Comparison of ENCODE assay signal across 8 cellular contexts in the genomic region with DNA sequence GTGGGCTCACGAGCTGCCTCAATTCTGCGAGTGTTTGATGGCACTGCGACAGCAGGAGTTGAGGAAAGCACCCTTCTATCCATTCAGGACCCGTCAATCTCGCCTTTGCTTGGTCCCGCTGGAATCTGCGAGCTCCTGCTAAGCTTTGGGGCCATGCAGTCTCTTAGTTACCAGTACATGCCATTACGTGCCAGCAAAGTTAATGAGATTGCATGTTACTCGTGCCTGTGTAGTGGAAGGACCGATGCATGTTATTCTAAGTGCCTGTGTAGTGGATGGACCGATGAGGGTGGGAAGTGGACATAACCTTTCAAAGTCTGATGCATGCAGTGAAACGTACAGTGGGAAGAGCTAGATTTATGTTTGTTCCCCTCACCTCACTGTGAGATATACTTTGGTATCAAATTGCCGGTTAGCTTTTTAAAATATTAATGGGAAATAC. TPM values are rescaled to one million over a fixed set of nuclear protein-coding genes. Genes with fewer than 3 reads are reported as not detected.
A peak's percentile ranks its signal among the peaks of the same experiment; 100 is the strongest.
DNase-seq lines count a peak whose midpoint lies in the region; ATAC-seq and TF ChIP-seq lines count a peak whose summit lies in the region.

No MANE protein-coding gene starts in this region.

- peaks cover 54% of the 10 kb centered on the region for H3K36me3 ChIP-seq in HAP-1 (replicated peaks)

- peak overlapping the region; percentile 94 to 99 (median 98) for H3K27ac Mint-ChIP-seq in CD14-positive monocyte

- in situ Hi-C loops in HAP-1 (cut with MboI; ENCODE audit: low sequenced_read_pairs) = no loop called here

- peaks cover 0 to 4% (median 0%) of the 10 kb centered on the region in 7 donors for H3K9me3 Mint-ChIP-seq in CD14-positive monocyte

- H3K36me3 Mint-ChIP-seq in CD14-positive monocyte = peaks cover 36 to 44% of the 10 kb centered on the region in 2 donors

- TF ChIP-seq CTCF in CD14-positive monocyte (IDR thresholded peaks at IDR 0.05) (no peak), WI38 (IDR thresholded peaks at IDR 0.05; ENCODE audit: low read depth, low read length) (no peak), fibroblast of the aortic adventitia (IDR thresholded peaks at IDR 0.05; ENCODE audit: insufficient read depth, low read length) (no peak), omental fat pad (IDR thresholded peaks at IDR 0.05) (no peak)

- peak overlapping the region; percentile 91 to 97 for H3K4me3 Mint-ChIP-seq in CD14-positive monocyte

- DNase-seq in CD14-positive monocyte (ENCODE audit: low spot score) (no peak), HAP-1 (ENCODE audit: low spot score in 2 of 2) (no peak), fibroblast of the aortic adventitia (ENCODE audit: low read depth) (peak; percentile 58), omental fat pad (ENCODE audit: low spot score) (no peak), NCI-H1436 (lab: John Stamatoyannopoulos, UW) (no peak)
- no peak for DNase-seq in stimulated activated CD8-positive, alpha-beta memory T cell treated with anti-CD3 and anti-CD28 coated beads, Interleukin-4, amount 100 ng/mL, for 48 hours

- peaks cover 17% of the 10 kb centered on the region for H3K4me1 ChIP-seq in HAP-1

- H3K27me3 Mint-ChIP-seq in CD14-positive monocyte (ENCODE audit: low read depth in 3 of 3) = peaks cover 0 to 2% (median 0%) of the 10 kb centered on the region in 3 donors

- H3K4me3 ChIP-seq in HAP-1 = peak overlapping the region; percentile 99
- H3K4me3 ChIP-seq in WI38 (ENCODE audit: low read depth, low read length) = peak overlapping the region; percentile 100
- peak overlapping the region; percentile 90 for H3K4me3 ChIP-seq in fibroblast of the aortic adventitia (ENCODE audit: low read depth, low read length)

- no peaks in the 10 kb centered on the region for H3K9me3 ChIP-seq in HAP-1

- ATAC-seq in omental fat pad (ENCODE audit: low FRiP score) (peak; percentile 26), HG03565 (IDR thresholded peaks at IDR 0.05; ENCODE audit: unreplicated experiment) (no peak)

- no peaks in the 10 kb centered on the region for H3K27me3 ChIP-seq in HAP-1 (ENCODE audit: low read depth)

- intact Hi-C loops in CD14-positive monocyte (cut with micrococcal nuclease) = loop anchor here (10.0 kb wide), 2 partner anchors 665 to 1685 kb away; a partner anchor contains a TSS

- peaks cover 27% of the 10 kb centered on the region for H3K4me1 Mint-ChIP-seq in CD14-positive monocyte

RNA-seq across cellular contexts. Expression of a gene that starts 0.6 kb away (rescaled TPM):
- 1,000 to 10,000 TPM; 1,088 to 1,816 TPM for polyA plus RNA-seq in CD14-positive monocyte
- total RNA-seq in fibroblast of the aortic adventitia (ENCODE audit: low replicate concordance) (4,133 and 5,107 TPM in 2 replicates), omental fat pad (1,000 to 10,000 TPM; 2,495 to 3,475 (median 3,045) TPM)
